ENCODE assay signal across 7 cellular contexts in genomic region chr5:33997331-33997983, GRCh38. TPM values are rescaled to one million over a fixed set of nuclear protein-coding genes. Genes with fewer than 3 reads are reported as not detected.
A peak's percentile ranks its signal among the peaks of the same experiment; 100 is the strongest.
DNase-seq lines count a peak whose midpoint lies in the region; ATAC-seq, FAIRE-seq and TF ChIP-seq lines count a peak whose summit lies in the region.

No MANE protein-coding gene starts in this region.

- H3K9me3 ChIP-seq in HepG2 (ENCODE audit: low read length): no peaks in the 10 kb centered on the region
- no peaks in the 10 kb centered on the region for H3K9me3 ChIP-seq in thoracic aorta

- no peak overlapping the region for H3K4me2 ChIP-seq in HepG2 (ENCODE audit: low read depth, low read length)

- BruUV-seq in HepG2 (replicated peaks; lab: Mats Ljungman, UMichigan): no TSS peak

- H3K79me2 ChIP-seq in HepG2 (ENCODE audit: insufficient read depth, low read length): no peaks in the 10 kb centered on the region

- DNase-seq in GDM1 (lab: John Stamatoyannopoulos, UW) (peak; percentile 28), Kasumi-1 (lab: John Stamatoyannopoulos, UW) (peak; percentile 74 to 82), RCC 7860 (ENCODE audit: low spot score) (peak; percentile 65), cerebellum (ENCODE audit: low spot score) (peak; percentile 77), HepG2 (ENCODE audit: low spot score) (peak; percentile 52), thoracic aorta (ENCODE audit: low spot score) (peak; percentile 8)

- FAIRE-seq in RCC 7860 (lab: Jason Lieb, UNC) (peak; percentile 71), HepG2 (lab: Jason Lieb, UNC) (peak; percentile 79)

- H3K4me3 ChIP-seq in HepG2 (replicated peaks in 1 of 3; ENCODE audit: insufficient read depth in 1 of 3, low read depth in 2 of 3, low read length in 3 of 3) (no peak overlapping the region), thoracic aorta (no peak overlapping the region)

- intact Hi-C loops in HepG2 (cut with micrococcal nuclease; ENCODE audit: unreplicated experiment): loop anchor here (1.0 to 10.0 kb wide), 2 partner anchors 10 to 467 kb away; no protein-coding TSS in a partner anchor

- 66% methylated on average over 6 of the region's 6 CpGs for WGBS in HepG2 (ENCODE audit: low lambda C conversion rate)

- no peak for TF ChIP-seq POLR2A in HepG2 (IDR thresholded peaks at IDR 0.05; ENCODE audit: insufficient read depth in 1 of 2, low read depth in 2 of 2, low read length in 2 of 2)

- H3K27ac ChIP-seq in HepG2 (ENCODE audit: extremely low read length, insufficient read depth, low read length) (no peak overlapping the region), thoracic aorta (peak overlapping the region; percentile 33 to 54)

- POLR2A ChIA-PET in HepG2 (lab: Yijun Ruan, JAX): interaction anchor here (1.2 to 3.1 kb wide), 3 partner anchors 9 to 13 kb away, joined by 6 to 23 read pairs (median 10); partner anchors contain the start of gene AMACR

- H3K27me3 ChIP-seq in HepG2 (ENCODE audit: control insufficient read depth in 1 of 2, insufficient read depth in 2 of 2, low read length in 2 of 2): no peaks in the 10 kb centered on the region
- H3K27me3 ChIP-seq in thoracic aorta (replicated peaks; ENCODE audit: insufficient read depth): no peaks in the 10 kb centered on the region

- CTCF ChIA-PET in HepG2 (lab: Yijun Ruan, JAX; ENCODE audit: low intra/inter-chr PET ratio, low total read pairs): no interaction called here

- in situ Hi-C loops in HepG2 (cut with HindIII; ENCODE audit: extremely low pct_ligation_motif_present, low pct_unique_long_range_greater_than_20kb): loop anchor here (25.0 kb wide), 1 partner anchor 465 kb away; no protein-coding TSS in a partner anchor

- no peaks in the 10 kb centered on the region for H4K20me1 ChIP-seq in HepG2 (ENCODE audit: insufficient read depth, low read length)

- peak; percentile 59 for ATAC-seq in GM21526 (IDR thresholded peaks at IDR 0.05; ENCODE audit: low FRiP score, unreplicated experiment)
- ATAC-seq in HepG2: peak; percentile 71
- ATAC-seq in thoracic aorta (ENCODE audit: insufficient number of reproducible peaks, low FRiP score, low read depth): peak; percentile 53

- H3K9ac ChIP-seq in HepG2 (ENCODE audit: insufficient read depth, low read depth, low read length): no peak overlapping the region

- H3K4me1 ChIP-seq in HepG2 (ENCODE audit: insufficient read depth, low read length) (peaks cover 45% of the 10 kb centered on the region), thoracic aorta (ENCODE audit: control insufficient read depth in 1 of 2, low read depth in 2 of 2) (peaks cover 0 to 6% of the 10 kb centered on the region in 2 donors)

- H3K36me3 ChIP-seq in HepG2 (replicated peaks in 1 of 2; ENCODE audit: control insufficient read depth in 1 of 2, insufficient read depth in 2 of 2, low read length in 2 of 2) (peaks cover 4 to 18% of the 10 kb centered on the region in 2 experiments; a peak in 3 of 5 replicates), thoracic aorta (peaks cover 6% of the 10 kb centered on the region)

- TF ChIP-seq CTCF in HepG2 (CRISPR knock-in tag; IDR thresholded peaks at IDR 0.05): peak; percentile 71
- TF ChIP-seq CTCF in thoracic aorta (IDR thresholded peaks at IDR 0.05): peak; percentile 50

- TF ChIP-seq RAD21 in HepG2 (CRISPR knock-in tag; IDR thresholded peaks at IDR 0.05): peak; percentile 64; the same call in 1 of the 2 replicates

- H2AFZ ChIP-seq in HepG2 (ENCODE audit: low read length): no peak overlapping the region

- TF ChIP-seq EP300 in HepG2 (IDR thresholded peaks at IDR 0.05; ENCODE audit: low read depth in 2 of 2, low read length in 2 of 2) (no peak), HepG2 (CRISPR knock-in tag; IDR thresholded peaks at IDR 0.05; ENCODE audit: borderline replicate concordance) (no peak)

TF ChIP-seq in HepG2, 621 proteins besides CTCF, POLR2A, EP300 and RAD21 (continues in another document):
- TF ChIP-seq ZNF354B (CRISPR knock-in tag; IDR thresholded peaks at IDR 0.05) (no peak), ATAD3A (CRISPR knock-in tag; IDR thresholded peaks at IDR 0.05) (no peak)

RNA-seq across cellular contexts. Expression of gene AMACR, which starts 10.4 kb away (rescaled TPM):
- total RNA-seq in cerebellum (8.6 TPM), HepG2 (2016; rRNA removed; fragmentation: Illumina TruSeq; extraction: Trizol) (19.7 and 27.7 TPM in 2 replicates), thoracic aorta (1 to 10 TPM; 7.3 to 8.4 TPM)
- 1.8 and 2.6 TPM in 2 replicates for total RNA-seq in HepG2 (2016; cell fraction: cytosol; rRNA removed; fragmentation: Illumina TruSeq; extraction: Trizol; ENCODE audit: low read depth)
- total RNA-seq in HepG2 (2016; cell fraction: insoluble cytoplasmic fraction; rRNA removed; fragmentation: Illumina TruSeq; extraction: Trizol): 20.6 and 25.9 TPM in 2 replicates
- 4.3 and 5.1 TPM in 2 replicates for total RNA-seq in HepG2 (2016; cell fraction: membrane; rRNA removed; fragmentation: Illumina TruSeq; extraction: Trizol)
- total RNA-seq in HepG2 (2016; cell fraction: nucleus; rRNA removed; fragmentation: Illumina TruSeq; extraction: Trizol): 11.1 and 14.0 TPM in 2 replicates
- 8.9 and 12.8 TPM in 2 replicates for polyA plus RNA-seq in HepG2 (2011; rRNA removed)
- polyA plus RNA-seq in HepG2 (2011; cell fraction: cytosol; rRNA removed): 10.2 and 15.5 TPM in 2 replicates
- 8.4 and 8.6 TPM in 2 replicates for polyA plus RNA-seq in HepG2 (2011; cell fraction: nucleus; rRNA removed)
- 18.2 and 29.1 TPM in 2 replicates for polyA plus RNA-seq in HepG2 (2012)
- polyA plus RNA-seq in HepG2 (2016; cell fraction: cytosol; fragmentation: Illumina TruSeq; extraction: Trizol; ENCODE audit: low read depth): 1.9 and 2.0 TPM in 2 replicates
- 26.5 and 27.8 TPM in 2 replicates for polyA plus RNA-seq in HepG2 (2016; cell fraction: insoluble cytoplasmic fraction; fragmentation: Illumina TruSeq; extraction: Trizol; ENCODE audit: low read depth)
- polyA plus RNA-seq in HepG2 (2016; cell fraction: membrane; fragmentation: Illumina TruSeq; extraction: Trizol; ENCODE audit: low read depth): 3.6 and 3.9 TPM in 2 replicates
- polyA plus RNA-seq in HepG2 (2016; cell fraction: nucleus; fragmentation: Illumina TruSeq; extraction: Trizol; ENCODE audit: insufficient read depth, low read depth): 12.7 and 13.2 TPM in 2 replicates
- 5.4 and 8.6 TPM in 2 replicates for polyA minus RNA-seq in HepG2 (2011; rRNA and poly(A)+ RNA removed; ENCODE audit: low replicate concordance)
- polyA minus RNA-seq in HepG2 (2011; cell fraction: cytosol; rRNA and poly(A)+ RNA removed): 10.2 and 11.8 TPM in 2 replicates
- polyA minus RNA-seq in HepG2 (2011; cell fraction: nucleus; rRNA and poly(A)+ RNA removed): 12.7 and 13.4 TPM in 2 replicates

RNA-seq across cellular contexts. Expression of gene SLC45A2, which starts 13.0 kb away (rescaled TPM):
- 1.2 TPM for total RNA-seq in cerebellum
- 0.22 TPM in 1 of 2 replicates, not detected in the other for total RNA-seq in HepG2 (2016; rRNA removed; fragmentation: Illumina TruSeq; extraction: Trizol)
- total RNA-seq in HepG2 (2016; cell fraction: cytosol; rRNA removed; fragmentation: Illumina TruSeq; extraction: Trizol; ENCODE audit: low read depth): not detected in 2 replicates
- 0.17 TPM in 1 of 2 replicates, not detected in the other for total RNA-seq in HepG2 (2016; cell fraction: insoluble cytoplasmic fraction; rRNA removed; fragmentation: Illumina TruSeq; extraction: Trizol)
- not detected in 2 replicates for total RNA-seq in HepG2 (2016; cell fraction: membrane; rRNA removed; fragmentation: Illumina TruSeq; extraction: Trizol)
- 0.34 TPM in 1 of 2 replicates, not detected in the other for total RNA-seq in HepG2 (2016; cell fraction: nucleus; rRNA removed; fragmentation: Illumina TruSeq; extraction: Trizol)
- 0.13 and 0.24 TPM in 2 replicates for polyA plus RNA-seq in HepG2 (2011; rRNA removed)
- polyA plus RNA-seq in HepG2 (2011; cell fraction: cytosol; rRNA removed): 0.13 TPM in 1 of 2 replicates, not detected in the other
- 0.79 and 0.92 TPM in 2 replicates for polyA plus RNA-seq in HepG2 (2011; cell fraction: nucleus; rRNA removed)
- polyA plus RNA-seq in HepG2 (2012): 0.13 and 0.15 TPM in 2 replicates
- not detected in 2 replicates for polyA plus RNA-seq in HepG2 (2016; cell fraction: cytosol; fragmentation: Illumina TruSeq; extraction: Trizol; ENCODE audit: low read depth)
- polyA plus RNA-seq in HepG2 (2016; cell fraction: insoluble cytoplasmic fraction; fragmentation: Illumina TruSeq; extraction: Trizol; ENCODE audit: low read depth): not detected in 2 replicates
- not detected in 2 replicates for polyA plus RNA-seq in HepG2 (2016; cell fraction: membrane; fragmentation: Illumina TruSeq; extraction: Trizol; ENCODE audit: low read depth)
- polyA plus RNA-seq in HepG2 (2016; cell fraction: nucleus; fragmentation: Illumina TruSeq; extraction: Trizol; ENCODE audit: insufficient read depth, low read depth): not detected in 2 replicates
- 0.66 and 0.80 TPM in 2 replicates for polyA minus RNA-seq in HepG2 (2011; rRNA and poly(A)+ RNA removed; ENCODE audit: low replicate concordance)
- polyA minus RNA-seq in HepG2 (2011; cell fraction: cytosol; rRNA and poly(A)+ RNA removed): not detected in 2 replicates
- polyA minus RNA-seq in HepG2 (2011; cell fraction: nucleus; rRNA and poly(A)+ RNA removed): 2.9 and 4.2 TPM in 2 replicates
- total RNA-seq in thoracic aorta: not detected

RNA-seq across cellular contexts. Expression of gene C1QTNF3, which starts 45.6 kb away (rescaled TPM):
- total RNA-seq in cerebellum (52.7 TPM), HepG2 (2016; rRNA removed; fragmentation: Illumina TruSeq; extraction: Trizol) (1.8 and 3.3 TPM in 2 replicates), thoracic aorta (10 to 100 TPM in 1 of 2 donors, 1 to 10 TPM in 1; 4.3 to 11.6 TPM)
- total RNA-seq in HepG2 (2016; cell fraction: cytosol; rRNA removed; fragmentation: Illumina TruSeq; extraction: Trizol; ENCODE audit: low read depth): 0.61 and 0.79 TPM in 2 replicates
- 1.5 and 3.2 TPM in 2 replicates for total RNA-seq in HepG2 (2016; cell fraction: insoluble cytoplasmic fraction; rRNA removed; fragmentation: Illumina TruSeq; extraction: Trizol)
- total RNA-seq in HepG2 (2016; cell fraction: membrane; rRNA removed; fragmentation: Illumina TruSeq; extraction: Trizol): 1.5 and 1.9 TPM in 2 replicates
- total RNA-seq in HepG2 (2016; cell fraction: nucleus; rRNA removed; fragmentation: Illumina TruSeq; extraction: Trizol): 8.0 and 8.4 TPM in 2 replicates
- 9.1 and 10.8 TPM in 2 replicates for polyA plus RNA-seq in HepG2 (2011; rRNA removed)
- 1.9 and 3.1 TPM in 2 replicates for polyA plus RNA-seq in HepG2 (2011; cell fraction: cytosol; rRNA removed)
- 21.6 and 21.8 TPM in 2 replicates for polyA plus RNA-seq in HepG2 (2011; cell fraction: nucleus; rRNA removed)
- 4.9 and 5.2 TPM in 2 replicates for polyA plus RNA-seq in HepG2 (2012)
- polyA plus RNA-seq in HepG2 (2016; cell fraction: cytosol; fragmentation: Illumina TruSeq; extraction: Trizol; ENCODE audit: low read depth): 0.72 and 0.79 TPM in 2 replicates
- polyA plus RNA-seq in HepG2 (2016; cell fraction: insoluble cytoplasmic fraction; fragmentation: Illumina TruSeq; extraction: Trizol; ENCODE audit: low read depth): 2.0 and 3.0 TPM in 2 replicates
- polyA plus RNA-seq in HepG2 (2016; cell fraction: membrane; fragmentation: Illumina TruSeq; extraction: Trizol; ENCODE audit: low read depth): 1.2 and 1.8 TPM in 2 replicates
- 23.2 and 24.2 TPM in 2 replicates for polyA plus RNA-seq in HepG2 (2016; cell fraction: nucleus; fragmentation: Illumina TruSeq; extraction: Trizol; ENCODE audit: insufficient read depth, low read depth)
- polyA minus RNA-seq in HepG2 (2011; rRNA and poly(A)+ RNA removed; ENCODE audit: low replicate concordance): 2.5 and 3.3 TPM in 2 replicates
- polyA minus RNA-seq in HepG2 (2011; cell fraction: cytosol; rRNA and poly(A)+ RNA removed): 0.59 TPM in 1 of 2 replicates, not detected in the other
- 29.5 and 30.0 TPM in 2 replicates for polyA minus RNA-seq in HepG2 (2011; cell fraction: nucleus; rRNA and poly(A)+ RNA removed)

Comparison
In these comparisons a context has a peak if more than half of its experiments do, and no peak if none do; other contexts are left out.
1. DNase-seq: peak in every context shown above with its lines; median percentile 78 in Kasumi-1; 77 in cerebellum; 65 in RCC 7860; 52 in HepG2; 28 in GDM1; 8 in thoracic aorta.